Comparison of ENCODE assay signal across 33 cellular contexts in the genomic region with DNA sequence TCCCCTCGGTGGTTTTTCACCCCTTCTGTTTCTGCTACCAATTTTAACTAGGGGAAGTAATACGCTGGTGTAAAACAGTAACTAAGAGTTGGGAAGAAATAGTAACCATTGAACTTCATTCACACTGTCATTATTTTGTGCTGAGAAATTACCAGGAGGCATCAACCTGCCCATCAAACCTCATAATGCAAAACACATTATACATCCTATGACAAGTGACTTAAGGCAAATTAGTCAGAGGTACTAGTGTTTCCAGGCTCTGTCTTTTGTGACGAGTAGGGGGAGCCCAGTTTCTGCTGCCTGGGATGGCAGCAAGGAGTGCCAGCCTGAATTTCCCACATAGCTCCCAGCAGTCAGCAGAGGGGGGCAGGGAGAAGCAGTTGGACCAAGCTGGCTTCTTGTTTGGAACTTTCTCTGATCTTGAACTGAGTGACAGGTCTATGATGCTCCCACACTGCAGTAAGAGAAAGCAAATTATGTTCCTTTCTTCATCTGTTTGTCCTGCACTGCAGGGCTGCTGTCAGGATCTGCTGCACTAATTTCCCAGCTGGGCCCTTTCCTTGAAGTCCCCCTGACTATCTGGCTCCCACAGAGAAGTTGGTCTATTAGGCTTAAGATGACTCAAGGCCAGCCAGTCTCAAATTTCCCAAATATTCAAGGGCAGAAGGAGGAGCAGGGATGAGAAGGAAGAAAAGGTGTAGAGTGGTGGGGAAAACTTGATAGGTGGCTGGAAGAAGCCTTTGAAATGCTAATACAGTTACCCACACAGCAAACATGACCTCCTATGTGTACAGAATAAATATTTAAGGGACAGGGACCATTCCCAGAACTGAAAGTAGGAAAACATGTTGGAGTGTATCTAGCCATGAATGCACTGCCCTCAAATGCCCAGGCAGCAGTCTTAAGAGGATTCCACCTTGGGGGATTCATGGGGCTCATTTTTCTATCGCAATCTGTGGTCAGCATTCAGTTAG.
A peak's percentile ranks its signal among the peaks of the same experiment; 100 is the strongest.
DNase-seq lines count a peak whose midpoint lies in the region; ATAC-seq, FAIRE-seq and TF ChIP-seq lines count a peak whose summit lies in the region.
"Had no signal": no experiment of that assay in that cellular context is flagged by ENCODE, and none has a peak within 500 bp of the region (broad histone marks: within the 10 kb centered on the region; RNA-seq: fewer than 3 reads in every experiment).

No MANE protein-coding gene starts in this region.

- DNase-seq in ELF-1 (ENCODE audit: low read depth, low spot score) (peak; percentile 4), HepG2 (ENCODE audit: low spot score) (peak; percentile 29), GM19240 (ENCODE audit: insufficient read length, low spot score) (no peak), MV-4-11 (lab: John Stamatoyannopoulos, UW) (no peak), T-helper 2 cell (no peak)
- DNase-seq: activated CD4-positive, alpha-beta memory T cell treated with anti-CD3 and anti-CD28 coated beads for 36 hours; activated CD4-positive, CD25-positive, alpha-beta regulatory T cell treated with anti-CD3 and anti-CD28 coated beads, Interleukin-2, amount 50 U/mL, for 72 hours; activated naive CD4-positive, alpha-beta T cell treated with anti-CD3 and anti-CD28 coated beads for 36 hours; activated T-cell treated with anti-CD3 and anti-CD28 coated beads, Interleukin-2, amount 50 U/mL, for 72 hours; brain microvascular endothelial cell; C1 segment of cervical spinal cord; DMS153; dorsolateral prefrontal cortex; IMR-90; kidney glomerular epithelial cell; mammary epithelial cell; NCI-H1436; NCI-H524; Right ventricle myocardium superior; stimulated activated naive CD4-positive, alpha-beta T cell; upper lobe of left lung had no signal

- no peaks in the 10 kb centered on the region for H3K79me2 ChIP-seq in HepG2 (ENCODE audit: insufficient read depth, low read length)

- no peak overlapping the region for H3K9ac ChIP-seq in HepG2 (ENCODE audit: insufficient read depth, low read depth, low read length)

- intact Hi-C loops in HepG2 (cut with micrococcal nuclease; ENCODE audit: unreplicated experiment), result no loop called here

- no peak for TF ChIP-seq RAD21 in HepG2 (CRISPR knock-in tag; IDR thresholded peaks at IDR 0.05)

- H3K36me3 ChIP-seq in HepG2 (replicated peaks in 1 of 2; ENCODE audit: control insufficient read depth in 1 of 2, insufficient read depth in 2 of 2, low read length in 2 of 2), result no peaks in the 10 kb centered on the region
- H3K36me3 ChIP-seq: brain microvascular endothelial cell, right atrium auricular region, upper lobe of left lung had no signal

- ATAC-seq in GM19463 (IDR thresholded peaks at IDR 0.05; ENCODE audit: unreplicated experiment) (peak; percentile 59), HepG2 (peak; percentile 93), GM19452 (IDR thresholded peaks at IDR 0.05; ENCODE audit: unreplicated experiment) (no peak)
- ATAC-seq: activated T-cell treated with anti-CD3 and anti-CD28 coated beads, Interleukin-2, amount 50 U/mL, for 72 hours; HCT116; natural killer cell treated with Interleukin-12 subunit alpha and Interleukin-12 subunit beta and Interleukin-15 and Interleukin-18, amount 100 ng/mL, for 72 hours; Panc1; SK-N-SH treated with all-trans-retinoic acid at 6 μM for 48 hours had no signal

- in situ Hi-C loops in HepG2 (cut with HindIII; ENCODE audit: extremely low pct_ligation_motif_present, low pct_unique_long_range_greater_than_20kb), result no loop called here

- no peak overlapping the region for H3K4me3 ChIP-seq in HepG2 (replicated peaks in 1 of 3; ENCODE audit: insufficient read depth in 1 of 3, low read depth in 2 of 3, low read length in 3 of 3)
- H3K4me3 ChIP-seq: right atrium auricular region, smooth muscle cell, upper lobe of left lung had no signal

- TF ChIP-seq POLR2A in HepG2 (IDR thresholded peaks at IDR 0.05; ENCODE audit: insufficient read depth in 1 of 2, low read depth in 2 of 2, low read length in 2 of 2), result no peak

- TF ChIP-seq CTCF in VCaP (conservative IDR thresholded peaks at IDR 0.05) (no peak), HepG2 (CRISPR knock-in tag; IDR thresholded peaks at IDR 0.05) (0 out of 2 replicates have a peak, but pooled peaks have one; percentile 3)

- H3K4me2 ChIP-seq in HepG2 (ENCODE audit: low read depth, low read length), result peak overlapping the region; percentile 1; the same call in 1 of the 2 replicates
- H3K4me2 ChIP-seq: smooth muscle cell had no signal

- CTCF ChIA-PET in HepG2 (lab: Yijun Ruan, JAX; ENCODE audit: low intra/inter-chr PET ratio, low total read pairs), result no interaction called here

- H4K20me1 ChIP-seq in HepG2 (ENCODE audit: insufficient read depth, low read length), result no peaks in the 10 kb centered on the region

- WGBS in HepG2 (ENCODE audit: low lambda C conversion rate), result 30% methylated on average over 3 of the region's 4 CpGs

- peak; percentile 21 for FAIRE-seq in HepG2 (lab: Jason Lieb, UNC)
- FAIRE-seq: frontal cortex, GM19239, TTC549 had no signal

- H3K27ac ChIP-seq in VCaP (peak overlapping the region; percentile 78), HepG2 (ENCODE audit: extremely low read length, insufficient read depth, low read length) (no peak overlapping the region)
- H3K27ac ChIP-seq: brain microvascular endothelial cell, right atrium auricular region, upper lobe of left lung had no signal

- TF ChIP-seq EP300 in HepG2 (IDR thresholded peaks at IDR 0.05; ENCODE audit: low read depth in 2 of 2, low read length in 2 of 2), result peak in 1 of 2 experiments; percentile 48; a peak in 1 of 4 replicates
- no peak for TF ChIP-seq EP300 in HepG2 (CRISPR knock-in tag; IDR thresholded peaks at IDR 0.05; ENCODE audit: borderline replicate concordance)

- POLR2A ChIA-PET in HepG2 (lab: Yijun Ruan, JAX), result no interaction called here

- no peak overlapping the region for H2AFZ ChIP-seq in HepG2 (ENCODE audit: low read length)

- peaks cover 21% of the 10 kb centered on the region for H3K4me1 ChIP-seq in HepG2 (ENCODE audit: insufficient read depth, low read length)
- H3K4me1 ChIP-seq: right atrium auricular region, upper lobe of left lung had no signal

- H3K9me3 ChIP-seq in HepG2 (ENCODE audit: low read length), result no peaks in the 10 kb centered on the region
- H3K9me3 ChIP-seq: right atrium auricular region, upper lobe of left lung had no signal

- BruUV-seq in HepG2 (replicated peaks; lab: Mats Ljungman, UMichigan), result no TSS peak

- no peaks in the 10 kb centered on the region for H3K27me3 ChIP-seq in HepG2 (ENCODE audit: control insufficient read depth in 1 of 2, insufficient read depth in 2 of 2, low read length in 2 of 2)
- H3K27me3 ChIP-seq: brain microvascular endothelial cell, dorsolateral prefrontal cortex, right atrium auricular region, upper lobe of left lung had no signal

TF ChIP-seq in HepG2, 621 proteins besides CTCF, POLR2A, EP300 and RAD21 (continues in another document):
- no peak for TF ChIP-seq CENPX (CRISPR knock-in tag; IDR thresholded peaks at IDR 0.05)
- TF ChIP-seq, protein P1, sequence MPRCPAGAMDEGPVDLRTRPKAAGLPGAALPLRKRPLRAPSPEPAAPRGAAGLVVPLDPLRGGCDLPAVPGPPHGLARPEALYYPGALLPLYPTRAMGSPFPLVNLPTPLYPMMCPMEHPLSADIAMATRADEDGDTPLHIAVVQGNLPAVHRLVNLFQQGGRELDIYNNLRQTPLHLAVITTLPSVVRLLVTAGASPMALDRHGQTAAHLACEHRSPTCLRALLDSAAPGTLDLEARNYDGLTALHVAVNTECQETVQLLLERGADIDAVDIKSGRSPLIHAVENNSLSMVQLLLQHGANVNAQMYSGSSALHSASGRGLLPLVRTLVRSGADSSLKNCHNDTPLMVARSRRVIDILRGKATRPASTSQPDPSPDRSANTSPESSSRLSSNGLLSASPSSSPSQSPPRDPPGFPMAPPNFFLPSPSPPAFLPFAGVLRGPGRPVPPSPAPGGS (CRISPR knock-in tag; IDR thresholded peaks at IDR 0.05), result no peak
- TF ChIP-seq, protein P2, sequence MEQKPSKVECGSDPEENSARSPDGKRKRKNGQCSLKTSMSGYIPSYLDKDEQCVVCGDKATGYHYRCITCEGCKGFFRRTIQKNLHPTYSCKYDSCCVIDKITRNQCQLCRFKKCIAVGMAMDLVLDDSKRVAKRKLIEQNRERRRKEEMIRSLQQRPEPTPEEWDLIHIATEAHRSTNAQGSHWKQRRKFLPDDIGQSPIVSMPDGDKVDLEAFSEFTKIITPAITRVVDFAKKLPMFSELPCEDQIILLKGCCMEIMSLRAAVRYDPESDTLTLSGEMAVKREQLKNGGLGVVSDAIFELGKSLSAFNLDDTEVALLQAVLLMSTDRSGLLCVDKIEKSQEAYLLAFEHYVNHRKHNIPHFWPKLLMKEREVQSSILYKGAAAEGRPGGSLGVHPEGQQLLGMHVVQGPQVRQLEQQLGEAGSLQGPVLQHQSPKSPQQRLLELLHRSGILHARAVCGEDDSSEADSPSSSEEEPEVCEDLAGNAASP (CRISPR knock-in tag; IDR thresholded peaks at IDR 0.05; ENCODE audit: borderline replicate concordance), result peak; percentile 41; the same call in 1 of the 2 replicates
- 0 out of 2 replicates have a peak, but pooled peaks have one; percentile 31 for TF ChIP-seq DPF2 (CRISPR knock-in tag; IDR thresholded peaks at IDR 0.05; ENCODE audit: borderline replicate concordance, low read depth)
- TF ChIP-seq, protein P3, sequence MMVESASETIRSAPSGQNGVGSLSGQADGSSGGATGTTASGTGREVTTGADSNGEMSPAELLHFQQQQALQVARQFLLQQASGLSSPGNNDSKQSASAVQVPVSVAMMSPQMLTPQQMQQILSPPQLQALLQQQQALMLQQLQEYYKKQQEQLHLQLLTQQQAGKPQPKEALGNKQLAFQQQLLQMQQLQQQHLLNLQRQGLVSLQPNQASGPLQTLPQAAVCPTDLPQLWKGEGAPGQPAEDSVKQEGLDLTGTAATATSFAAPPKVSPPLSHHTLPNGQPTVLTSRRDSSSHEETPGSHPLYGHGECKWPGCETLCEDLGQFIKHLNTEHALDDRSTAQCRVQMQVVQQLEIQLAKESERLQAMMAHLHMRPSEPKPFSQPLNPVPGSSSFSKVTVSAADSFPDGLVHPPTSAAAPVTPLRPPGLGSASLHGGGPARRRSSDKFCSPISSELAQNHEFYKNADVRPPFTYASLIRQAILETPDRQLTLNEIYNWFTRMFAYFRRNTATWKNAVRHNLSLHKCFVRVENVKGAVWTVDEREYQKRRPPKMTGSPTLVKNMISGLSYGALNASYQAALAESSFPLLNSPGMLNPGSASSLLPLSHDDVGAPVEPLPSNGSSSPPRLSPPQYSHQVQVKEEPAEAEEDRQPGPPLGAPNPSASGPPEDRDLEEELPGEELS (CRISPR knock-in tag; IDR thresholded peaks at IDR 0.05), result 0 out of 2 replicates have a peak, but pooled peaks have one; percentile 31
- TF ChIP-seq NR2F2 (IDR thresholded peaks at IDR 0.05; ENCODE audit: borderline replicate concordance, low read depth), result peak; percentile 69; the same call in 1 of the 2 replicates
- peak; percentile 55 for TF ChIP-seq HNF4A (CRISPR knock-in tag; IDR thresholded peaks at IDR 0.05)

Comparison
In these comparisons a context has a peak if more than half of its experiments do, and no peak if none do; other contexts are left out.
1. DNase-seq: peak in ELF-1 (single experiment) and HepG2 (single experiment); none in GM19240 (single experiment), MV-4-11 (single experiment) and T-helper 2 cell (0 of 5).